Comparison of ENCODE assay signal across 1 cellular context in the genomic region with DNA sequence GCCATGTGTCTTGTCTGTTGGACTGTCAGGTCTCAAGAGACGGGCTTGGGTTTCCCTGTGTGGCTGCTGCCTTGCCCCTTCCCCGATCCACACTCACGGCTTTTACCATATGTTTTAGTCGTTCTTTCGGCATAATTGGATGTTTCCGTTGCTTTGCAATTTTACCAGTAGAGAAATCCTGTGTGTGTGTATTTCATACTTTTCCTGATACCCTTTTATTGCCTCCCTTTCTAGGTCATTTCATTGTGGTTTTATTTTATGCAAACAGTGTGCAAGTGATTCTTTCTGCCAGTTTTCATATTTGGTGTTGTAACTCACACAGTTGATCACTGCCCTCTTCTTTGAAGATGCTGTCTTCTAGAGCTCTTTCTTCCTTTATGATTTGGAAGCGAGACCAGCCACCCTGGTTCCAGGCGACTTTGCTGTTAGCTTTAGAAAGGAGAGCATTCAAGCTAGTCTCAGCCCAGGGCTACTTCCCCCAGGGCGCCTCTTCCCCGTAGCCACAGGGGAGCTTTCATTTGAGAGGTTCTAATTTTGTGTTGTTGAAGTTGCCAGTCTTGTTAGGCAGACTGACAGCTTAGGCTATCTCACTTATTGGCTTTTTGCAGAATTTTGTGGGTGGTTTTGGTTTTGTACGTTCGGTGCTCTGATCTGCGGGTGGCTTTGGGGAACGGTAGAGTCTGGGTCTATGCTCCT.
TF ChIP-seq lines count a peak whose summit lies in the region.

No MANE protein-coding gene starts in this region.

TF ChIP-seq in GM23338, 12 proteins besides CTCF, POLR2A, EP300 and RAD21 (continued from another document):
- TF ChIP-seq, protein P1, sequence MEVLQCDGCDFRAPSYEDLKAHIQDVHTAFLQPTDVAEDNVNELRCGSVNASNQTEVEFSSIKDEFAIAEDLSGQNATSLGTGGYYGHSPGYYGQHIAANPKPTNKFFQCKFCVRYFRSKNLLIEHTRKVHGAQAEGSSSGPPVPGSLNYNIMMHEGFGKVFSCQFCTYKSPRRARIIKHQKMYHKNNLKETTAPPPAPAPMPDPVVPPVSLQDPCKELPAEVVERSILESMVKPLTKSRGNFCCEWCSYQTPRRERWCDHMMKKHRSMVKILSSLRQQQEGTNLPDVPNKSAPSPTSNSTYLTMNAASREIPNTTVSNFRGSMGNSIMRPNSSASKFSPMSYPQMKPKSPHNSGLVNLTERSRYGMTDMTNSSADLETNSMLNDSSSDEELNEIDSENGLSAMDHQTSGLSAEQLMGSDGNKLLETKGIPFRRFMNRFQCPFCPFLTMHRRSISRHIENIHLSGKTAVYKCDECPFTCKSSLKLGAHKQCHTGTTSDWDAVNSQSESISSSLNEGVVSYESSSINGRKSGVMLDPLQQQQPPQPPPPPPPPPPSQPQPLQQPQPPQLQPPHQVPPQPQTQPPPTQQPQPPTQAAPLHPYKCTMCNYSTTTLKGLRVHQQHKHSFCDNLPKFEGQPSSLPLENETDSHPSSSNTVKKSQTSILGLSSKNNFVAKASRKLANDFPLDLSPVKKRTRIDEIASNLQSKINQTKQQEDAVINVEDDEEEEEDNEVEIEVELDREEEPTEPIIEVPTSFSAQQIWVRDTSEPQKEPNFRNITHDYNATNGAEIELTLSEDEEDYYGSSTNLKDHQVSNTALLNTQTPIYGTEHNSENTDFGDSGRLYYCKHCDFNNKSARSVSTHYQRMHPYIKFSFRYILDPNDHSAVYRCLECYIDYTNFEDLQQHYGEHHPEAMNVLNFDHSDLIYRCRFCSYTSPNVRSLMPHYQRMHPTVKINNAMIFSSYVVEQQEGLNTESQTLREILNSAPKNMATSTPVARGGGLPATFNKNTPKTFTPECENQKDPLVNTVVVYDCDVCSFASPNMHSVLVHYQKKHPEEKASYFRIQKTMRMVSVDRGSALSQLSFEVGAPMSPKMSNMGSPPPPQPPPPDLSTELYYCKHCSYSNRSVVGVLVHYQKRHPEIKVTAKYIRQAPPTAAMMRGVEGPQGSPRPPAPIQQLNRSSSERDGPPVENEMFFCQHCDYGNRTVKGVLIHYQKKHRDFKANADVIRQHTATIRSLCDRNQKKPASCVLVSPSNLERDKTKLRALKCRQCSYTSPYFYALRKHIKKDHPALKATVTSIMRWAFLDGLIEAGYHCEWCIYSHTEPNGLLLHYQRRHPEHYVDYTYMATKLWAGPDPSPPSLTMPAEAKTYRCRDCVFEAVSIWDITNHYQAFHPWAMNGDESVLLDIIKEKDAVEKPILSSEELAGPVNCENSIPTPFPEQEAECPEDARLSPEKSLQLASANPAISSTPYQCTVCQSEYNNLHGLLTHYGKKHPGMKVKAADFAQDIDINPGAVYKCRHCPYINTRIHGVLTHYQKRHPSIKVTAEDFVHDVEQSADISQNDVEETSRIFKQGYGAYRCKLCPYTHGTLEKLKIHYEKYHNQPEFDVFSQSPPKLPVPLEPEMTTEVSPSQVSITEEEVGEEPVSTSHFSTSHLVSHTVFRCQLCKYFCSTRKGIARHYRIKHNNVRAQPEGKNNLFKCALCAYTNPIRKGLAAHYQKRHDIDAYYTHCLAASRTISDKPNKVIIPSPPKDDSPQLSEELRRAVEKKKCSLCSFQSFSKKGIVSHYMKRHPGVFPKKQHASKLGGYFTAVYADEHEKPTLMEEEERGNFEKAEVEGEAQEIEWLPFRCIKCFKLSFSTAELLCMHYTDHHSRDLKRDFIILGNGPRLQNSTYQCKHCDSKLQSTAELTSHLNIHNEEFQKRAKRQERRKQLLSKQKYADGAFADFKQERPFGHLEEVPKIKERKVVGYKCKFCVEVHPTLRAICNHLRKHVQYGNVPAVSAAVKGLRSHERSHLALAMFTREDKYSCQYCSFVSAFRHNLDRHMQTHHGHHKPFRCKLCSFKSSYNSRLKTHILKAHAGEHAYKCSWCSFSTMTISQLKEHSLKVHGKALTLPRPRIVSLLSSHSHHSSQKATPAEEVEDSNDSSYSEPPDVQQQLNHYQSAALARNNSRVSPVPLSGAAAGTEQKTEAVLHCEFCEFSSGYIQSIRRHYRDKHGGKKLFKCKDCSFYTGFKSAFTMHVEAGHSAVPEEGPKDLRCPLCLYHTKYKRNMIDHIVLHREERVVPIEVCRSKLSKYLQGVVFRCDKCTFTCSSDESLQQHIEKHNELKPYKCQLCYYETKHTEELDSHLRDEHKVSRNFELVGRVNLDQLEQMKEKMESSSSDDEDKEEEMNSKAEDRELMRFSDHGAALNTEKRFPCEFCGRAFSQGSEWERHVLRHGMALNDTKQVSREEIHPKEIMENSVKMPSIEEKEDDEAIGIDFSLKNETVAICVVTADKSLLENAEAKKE (CRISPR knock-in tag; IDR thresholded peaks at IDR 0.05) = no peak
- no peak for TF ChIP-seq JUNB (IDR thresholded peaks at IDR 0.05; ENCODE audit: unreplicated experiment)
